ENCODE assay signal across 8 cellular contexts in the genomic region with DNA sequence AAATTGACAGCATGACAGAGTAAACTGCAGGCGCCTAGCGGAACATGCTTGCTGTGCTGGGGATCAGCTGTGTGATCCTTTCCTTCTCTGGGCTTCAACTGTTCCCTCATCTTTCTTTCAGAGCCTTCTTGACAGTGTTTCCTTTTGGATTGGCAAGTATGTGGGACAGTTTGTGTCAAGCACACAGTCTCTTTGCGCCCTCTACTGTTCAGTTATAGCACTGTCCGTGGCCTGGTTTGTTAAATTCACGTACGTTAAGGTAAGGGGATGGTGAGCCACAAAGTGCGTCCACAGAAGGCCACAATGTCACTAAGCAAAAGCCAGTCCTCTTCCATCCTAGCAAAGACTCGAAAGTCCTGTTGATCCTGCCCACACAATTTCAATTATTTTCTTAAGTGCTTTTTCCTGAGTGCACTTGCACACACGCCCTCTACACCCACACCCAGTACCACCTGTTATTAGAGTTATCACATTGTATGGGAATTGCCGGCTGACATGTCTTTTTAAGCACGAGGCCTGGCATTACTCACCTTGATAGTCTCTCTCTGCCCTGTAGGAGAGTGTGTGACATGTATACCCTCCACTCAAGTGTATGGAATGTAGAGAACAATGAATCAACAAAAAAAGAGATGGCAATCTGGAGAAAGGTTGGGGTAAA. TPM values are rescaled to one million over a fixed set of nuclear protein-coding genes. Genes with fewer than 3 reads are reported as not detected.
DNase-seq lines count a peak whose midpoint lies in the region; ATAC-seq lines count a peak whose summit lies in the region.

No MANE protein-coding gene starts in this region.

- H3K27me3 ChIP-seq in CD8-positive, alpha-beta memory T cell (ENCODE audit: insufficient read depth, low read length, poor library complexity, severe bottlenecking): no peaks in the 10 kb centered on the region

- H3K27ac ChIP-seq in CD8-positive, alpha-beta memory T cell (ENCODE audit: low read depth, low read length): no peak overlapping the region

- H3K36me3 ChIP-seq in CD8-positive, alpha-beta memory T cell (ENCODE audit: insufficient read depth, low read length): no peaks in the 10 kb centered on the region

- H3K4me1 ChIP-seq in CD8-positive, alpha-beta memory T cell (ENCODE audit: insufficient read depth, low read length): no peaks in the 10 kb centered on the region

- no peak overlapping the region for H3K4me3 Mint-ChIP-seq in CD8-positive, alpha-beta memory T cell

- H3K4me3 ChIP-seq in CD8-positive, alpha-beta memory T cell (ENCODE audit: low read length): no peak overlapping the region

- peak; percentile 79 for DNase-seq in Daoy (ENCODE audit: low read depth)
- peak; percentile 36 to 77 for DNase-seq in NCI-H526 (lab: John Stamatoyannopoulos, UW)
- DNase-seq in activated naive CD4-positive, alpha-beta T cell treated with anti-CD3 and anti-CD28 coated beads, Interleukin-2, amount 50 U/mL, for 72 hours (ENCODE audit: low spot score in 2 of 2): peak in 1 of 2 donors; percentile 57
- peak; percentile 56 for DNase-seq in left cardiac atrium
- peak; percentile 37 for DNase-seq in pulmonary artery endothelial cell (ENCODE audit: low read depth, low spot score)
- DNase-seq in CD8-positive, alpha-beta memory T cell: no peak

- POLR2A ChIA-PET in CD8-positive, alpha-beta memory T cell (lab: Charles Lee): no interaction called here

- H3K9me3 ChIP-seq in CD8-positive, alpha-beta memory T cell (ENCODE audit: low read length): no peaks in the 10 kb centered on the region

- no peaks in the 10 kb centered on the region for H3K36me3 Mint-ChIP-seq in activated naive CD4-positive, alpha-beta T cell treated with anti-CD3 and anti-CD28 coated beads, Interleukin-2, amount 50 U/mL, for 72 hours
- no peaks in the 10 kb centered on the region for H3K36me3 Mint-ChIP-seq in CD8-positive, alpha-beta memory T cell

- ATAC-seq in GM19438 (IDR thresholded peaks at IDR 0.05; ENCODE audit: low read depth, unreplicated experiment) (peak; percentile 74), HG03558 (IDR thresholded peaks at IDR 0.05; ENCODE audit: extremely low read depth, unreplicated experiment) (peak; percentile 85), left cardiac atrium (peak; percentile 85 to 92)
- peak; percentile 40 to 79 for ATAC-seq in activated naive CD4-positive, alpha-beta T cell treated with anti-CD3 and anti-CD28 coated beads, Interleukin-2, amount 50 U/mL, for 72 hours

- CTCF ChIA-PET in CD8-positive, alpha-beta memory T cell (lab: Charles Lee): no interaction called here

- H3K4me1 Mint-ChIP-seq in CD8-positive, alpha-beta memory T cell: no peaks in the 10 kb centered on the region

- no peaks in the 10 kb centered on the region for H3K9me3 Mint-ChIP-seq in activated naive CD4-positive, alpha-beta T cell treated with anti-CD3 and anti-CD28 coated beads, Interleukin-2, amount 50 U/mL, for 72 hours
- H3K9me3 Mint-ChIP-seq in CD8-positive, alpha-beta memory T cell: peaks cover 0 to 5% (median 0%) of the 10 kb centered on the region in 5 donors

- intact Hi-C loops in left cardiac atrium (cut with DNase I): loop anchor here in 1 of 2 donors (5.0 kb wide), 1 partner anchor 78 kb away; no protein-coding TSS in a partner anchor

- H3K27me3 Mint-ChIP-seq in CD8-positive, alpha-beta memory T cell: peaks cover 3 to 5% of the 10 kb centered on the region in 2 donors

- H3K27ac Mint-ChIP-seq in activated naive CD4-positive, alpha-beta T cell treated with anti-CD3 and anti-CD28 coated beads, Interleukin-2, amount 50 U/mL, for 72 hours: no peak overlapping the region
- no peak overlapping the region for H3K27ac Mint-ChIP-seq in CD8-positive, alpha-beta memory T cell

RNA-seq across cellular contexts. Expression of a gene that starts 22.5 kb away (rescaled TPM):
- 10.4 and 25.4 TPM in 2 replicates for total RNA-seq in Daoy (2014; rRNA removed; shearing (Covaris generic))
- total RNA-seq in activated naive CD4-positive, alpha-beta T cell treated with anti-CD3 and anti-CD28 coated beads, Interleukin-2, amount 50 U/mL, for 72 hours: under 1 TPM; 0.80 to 0.99 TPM
- 1 to 10 TPM; 6.8 to 8.5 TPM for total RNA-seq in left cardiac atrium
- total RNA-seq in pulmonary artery endothelial cell: 0.39 and 1.1 TPM in 2 replicates
- under 1 TPM; 0.29 to 0.48 TPM for total RNA-seq in CD8-positive, alpha-beta memory T cell
- not detected for polyA plus RNA-seq in CD8-positive, alpha-beta memory T cell

Comparison
In these comparisons a context has a peak if more than half of its experiments do, and no peak if none do; other contexts are left out.
1. DNase-seq: peak in Daoy (single experiment), NCI-H526 (2 of 2), left cardiac atrium (single experiment) and pulmonary artery endothelial cell (single experiment); none in CD8-positive, alpha-beta memory T cell (0 of 5).
2. Peak in every context shown above with its lines, with median percentiles within 50 percentile points of each other: ATAC-seq.